21 cellular contexts compared by ENCODE assay signal in the genomic region with DNA sequence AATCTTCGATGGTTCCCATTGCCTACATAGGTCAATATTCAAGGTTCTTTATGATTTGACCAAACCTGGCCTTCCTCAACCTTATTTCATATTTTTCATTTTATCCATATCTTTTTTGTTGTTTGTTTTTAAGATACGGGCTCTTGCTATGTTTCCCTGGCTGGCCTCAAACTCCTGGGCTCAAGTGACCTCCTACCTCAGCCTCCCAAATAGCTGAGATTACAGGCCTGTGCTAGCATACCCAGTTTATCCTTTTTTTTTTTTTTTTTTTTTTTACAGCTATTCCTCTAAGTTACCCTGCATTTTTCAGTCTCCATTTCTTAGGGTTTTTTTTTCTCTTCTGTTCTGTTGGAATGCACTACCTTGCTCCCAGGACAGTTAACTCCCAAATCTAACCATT. TPM values are rescaled to one million over a fixed set of nuclear protein-coding genes. Genes with fewer than 3 reads are reported as not detected.
A peak's percentile ranks its signal among the peaks of the same experiment; 100 is the strongest.
DNase-seq lines count a peak whose midpoint lies in the region; ATAC-seq and TF ChIP-seq lines count a peak whose summit lies in the region.
"Had no signal": no experiment of that assay in that cellular context is flagged by ENCODE, and none has a peak within 500 bp of the region (broad histone marks: within the 10 kb centered on the region; RNA-seq: fewer than 3 reads in every experiment).

No MANE protein-coding gene starts in this region.

- peaks cover 45% of the 10 kb centered on the region for H3K4me1 Mint-ChIP-seq in activated naive CD8-positive, alpha-beta T cell (ENCODE audit: low read depth)
- H3K4me1 Mint-ChIP-seq in activated naive CD8-positive, alpha-beta T cell treated with anti-CD3 and anti-CD28 coated beads for 36 hours: peaks cover 35% of the 10 kb centered on the region
- H3K4me1 Mint-ChIP-seq in endothelial cell (ENCODE audit: unreplicated experiment): no peaks in the 10 kb centered on the region

- no peak overlapping the region for H3K14ac ChIP-seq in trophoblast cell (ENCODE audit: low read length)

- no peak for ATAC-seq in GM19397 (IDR thresholded peaks at IDR 0.05; ENCODE audit: unreplicated experiment)
- no peak for ATAC-seq in GM18873 (IDR thresholded peaks at IDR 0.05; ENCODE audit: low FRiP score, unreplicated experiment)
- ATAC-seq: GM12878, HepG2 had no signal

- no peak overlapping the region for H4K8ac ChIP-seq in trophoblast cell (ENCODE audit: low read depth, low read length)

- H3K79me2 ChIP-seq in trophoblast cell (ENCODE audit: control insufficient read depth, insufficient read depth, low read length, poor library complexity): peaks cover 1% of the 10 kb centered on the region

- H3K4ac ChIP-seq in trophoblast cell (ENCODE audit: low read depth, low read length): no peak overlapping the region

- no peaks in the 10 kb centered on the region for H3K27me3 ChIP-seq in trophoblast cell (ENCODE audit: insufficient read depth, low read length)
- H3K27me3 ChIP-seq: BLaER1 had no signal

- peaks cover 4% of the 10 kb centered on the region for H3K36me3 Mint-ChIP-seq in activated naive CD8-positive, alpha-beta T cell
- H3K36me3 Mint-ChIP-seq in activated naive CD8-positive, alpha-beta T cell treated with anti-CD3 and anti-CD28 coated beads for 36 hours: peaks cover 21% of the 10 kb centered on the region
- peaks cover 4% of the 10 kb centered on the region for H3K36me3 Mint-ChIP-seq in endothelial cell (ENCODE audit: low read depth, unreplicated experiment)

- no peak overlapping the region for H2BK12ac ChIP-seq in trophoblast cell (ENCODE audit: low read length)

- no peak overlapping the region for H2AFZ ChIP-seq in trophoblast cell (ENCODE audit: insufficient read depth, low read length, poor library complexity)

- H4K12ac ChIP-seq in trophoblast cell (ENCODE audit: low read depth, low read length): no peak overlapping the region

- H3K9ac ChIP-seq in trophoblast cell (ENCODE audit: low read length): no peak overlapping the region
- H3K9ac ChIP-seq: BLaER1 had no signal

- H3K23ac ChIP-seq in trophoblast cell (ENCODE audit: low read length): no peak overlapping the region

- H2AK5ac ChIP-seq in trophoblast cell (ENCODE audit: low read length): no peak overlapping the region

- no peak overlapping the region for H3K4me2 ChIP-seq in trophoblast cell (ENCODE audit: low read length)
- H3K4me2 ChIP-seq: BLaER1 had no signal

- H3K27me3 Mint-ChIP-seq in activated naive CD8-positive, alpha-beta T cell: no peaks in the 10 kb centered on the region
- no peaks in the 10 kb centered on the region for H3K27me3 Mint-ChIP-seq in activated naive CD8-positive, alpha-beta T cell treated with anti-CD3 and anti-CD28 coated beads for 36 hours
- peaks cover 2% of the 10 kb centered on the region for H3K27me3 Mint-ChIP-seq in endothelial cell (ENCODE audit: unreplicated experiment)
- H3K27me3 Mint-ChIP-seq: IgD-negative memory B cell had no signal

- H3K27ac Mint-ChIP-seq in activated naive CD8-positive, alpha-beta T cell: peak overlapping the region; percentile 37
- no peak overlapping the region for H3K27ac Mint-ChIP-seq in activated naive CD8-positive, alpha-beta T cell treated with anti-CD3 and anti-CD28 coated beads for 36 hours
- H3K27ac Mint-ChIP-seq in endothelial cell (ENCODE audit: unreplicated experiment): peak overlapping the region; percentile 1
- H3K27ac Mint-ChIP-seq: IgD-negative memory B cell had no signal

- no peak for DNase-seq in activated naive CD8-positive, alpha-beta T cell treated with anti-CD3 and anti-CD28 coated beads for 36 hours
- DNase-seq in endothelial cell (ENCODE audit: low spot score) (no peak), trophoblast cell (peak; percentile 67 to 83), GM19238 (ENCODE audit: insufficient read length, low spot score) (no peak)
- DNase-seq: 8988T; CD8-positive, alpha-beta memory T cell; COR-L47; DMS 273 treated with DMSO at 0.1 percent for 48 hours; DMS53; DND-41; EL; GOT3; H7 had no signal

- no peak overlapping the region for H2BK120ac ChIP-seq in trophoblast cell (ENCODE audit: insufficient read depth, low read length, poor library complexity)

- WGBS in trophoblast cell (ENCODE audit: extremely low coverage, insufficient coverage, insufficient read length): no CpG with 5 or more reads among the region's 2 CpGs

- H3K79me1 ChIP-seq in trophoblast cell (ENCODE audit: low read length): peaks cover 2% of the 10 kb centered on the region

- no peak overlapping the region for H3K4me3 Mint-ChIP-seq in activated naive CD8-positive, alpha-beta T cell
- no peak overlapping the region for H3K4me3 Mint-ChIP-seq in activated naive CD8-positive, alpha-beta T cell treated with anti-CD3 and anti-CD28 coated beads for 36 hours
- no peak overlapping the region for H3K4me3 Mint-ChIP-seq in endothelial cell (ENCODE audit: unreplicated experiment)
- H3K4me3 Mint-ChIP-seq: CD14-positive monocyte, IgD-negative memory B cell had no signal

- H3K4me3 ChIP-seq in trophoblast cell (ENCODE audit: low read depth, low read length): no peak overlapping the region
- H3K4me3 ChIP-seq: BLaER1, GM12878 had no signal

- H2BK5ac ChIP-seq in trophoblast cell (ENCODE audit: low read depth, low read length, poor library complexity): no peak overlapping the region

- H4K91ac ChIP-seq in trophoblast cell (ENCODE audit: low read depth, low read length): no peak overlapping the region

- H3K4me1 ChIP-seq in trophoblast cell (ENCODE audit: control insufficient read depth in 1 of 2, insufficient read depth in 2 of 2, low read length in 2 of 2): peaks cover 0 to 11% of the 10 kb centered on the region in 2 experiments

- no peaks in the 10 kb centered on the region for H3K9me3 ChIP-seq in trophoblast cell (ENCODE audit: insufficient read depth, low read depth, low read length)
- H3K9me3 ChIP-seq: BLaER1 had no signal

- peaks cover 5 to 8% of the 10 kb centered on the region in 2 experiments for H3K36me3 ChIP-seq in trophoblast cell (ENCODE audit: control insufficient read depth in 1 of 2, insufficient read depth in 2 of 2, low read length in 2 of 2)

- H3K27ac ChIP-seq in trophoblast cell (ENCODE audit: low read depth, low read length): no peak overlapping the region
- H3K27ac ChIP-seq: BLaER1 had no signal

- TF ChIP-seq CTCF in endothelial cell (IDR thresholded peaks at IDR 0.05; ENCODE audit: unreplicated experiment): no peak

- H3K18ac ChIP-seq in trophoblast cell (ENCODE audit: low read length): no peak overlapping the region

- H3K9me3 Mint-ChIP-seq in activated naive CD8-positive, alpha-beta T cell (ENCODE audit: low read depth): no peaks in the 10 kb centered on the region
- no peaks in the 10 kb centered on the region for H3K9me3 Mint-ChIP-seq in activated naive CD8-positive, alpha-beta T cell treated with anti-CD3 and anti-CD28 coated beads for 36 hours
- H3K9me3 Mint-ChIP-seq in endothelial cell (ENCODE audit: unreplicated experiment): no peaks in the 10 kb centered on the region
- H3K9me3 Mint-ChIP-seq: CD8-positive, alpha-beta memory T cell; IgD-negative memory B cell had no signal

RNA-seq across cellular contexts. Expression of gene ZNF609, which starts 14.5 kb away (rescaled TPM):
- 10 to 100 TPM; 32.4 to 35.3 TPM for total RNA-seq in activated naive CD8-positive, alpha-beta T cell treated with anti-CD3 and anti-CD28 coated beads for 36 hours
- total RNA-seq in endothelial cell (ENCODE audit: unreplicated experiment): 41.2 TPM
- 20.0 and 20.6 TPM in 2 replicates for polyA plus RNA-seq in trophoblast cell (2013)

Comparison
In these comparisons a context has a peak if more than half of its experiments do, and no peak if none do; other contexts are left out.
1. DNase-seq: peak in trophoblast cell (2 of 2); none in activated naive CD8-positive, alpha-beta T cell treated with anti-CD3 and anti-CD28 coated beads for 36 hours (single experiment), endothelial cell (single experiment) and GM19238 (single experiment).